In genomic region chr5:200985-201384, GRCh38 we compare ENCODE assay signal across 32 cellular contexts. TPM values are rescaled to one million over a fixed set of nuclear protein-coding genes. Genes with fewer than 3 reads are reported as not detected.
DNase-seq lines count a peak whose midpoint lies in the region; ATAC-seq and FAIRE-seq lines count a peak whose summit lies in the region.
"Had no signal": no experiment of that assay in that cellular context is flagged by ENCODE, and none has a peak within 500 bp of the region (broad histone marks: within the 10 kb centered on the region; RNA-seq: fewer than 3 reads in every experiment).

No MANE protein-coding gene starts in this region.

- no peaks in the 10 kb centered on the region for H3K36me3 Mint-ChIP-seq in activated naive CD8-positive, alpha-beta T cell
- H3K36me3 Mint-ChIP-seq in activated naive CD8-positive, alpha-beta T cell treated with anti-CD3 and anti-CD28 coated beads for 36 hours = no peaks in the 10 kb centered on the region
- peaks cover 25 to 48% of the 10 kb centered on the region in 2 donors for H3K36me3 Mint-ChIP-seq in stimulated activated naive B cell treated with anti-CD40 and anti-IgM and Interleukin-4, amounts not matched to agents 10 μg/mL and 1 μg/mL and 100 μg/mL, for 72 hours

- H3K4me1 Mint-ChIP-seq in activated naive CD8-positive, alpha-beta T cell (ENCODE audit: low read depth) = peaks cover 2% of the 10 kb centered on the region
- H3K4me1 Mint-ChIP-seq in activated naive CD8-positive, alpha-beta T cell treated with anti-CD3 and anti-CD28 coated beads for 36 hours = no peaks in the 10 kb centered on the region
- peaks cover 12 to 15% of the 10 kb centered on the region in 2 donors for H3K4me1 Mint-ChIP-seq in stimulated activated naive B cell treated with anti-CD40 and anti-IgM and Interleukin-4, amounts not matched to agents 10 μg/mL and 1 μg/mL and 100 μg/mL, for 72 hours
- H3K4me1 Mint-ChIP-seq: activated CD4-positive, alpha-beta T cell treated with anti-CD3 and anti-CD28 coated beads, Interleukin-2, amount 10 ng/mL, durations not matched to agents 7 days and 5 days; activated naive CD8-positive, alpha-beta T cell treated with anti-CD3 and anti-CD28 coated beads, Interleukin-2, amount 10 ng/mL, durations not matched to agents 7 days and 5 days; stimulated activated naive CD8-positive, alpha-beta T cell treated with anti-CD3 and anti-CD28 coated beads, Interleukin-15, amount 100 ng/mL, for 72 hours had no signal

- H3K27ac Mint-ChIP-seq in activated naive CD8-positive, alpha-beta T cell = peak overlapping the region; percentile 28
- H3K27ac Mint-ChIP-seq in activated naive CD8-positive, alpha-beta T cell treated with anti-CD3 and anti-CD28 coated beads for 36 hours = no peak overlapping the region
- no peak overlapping the region for H3K27ac Mint-ChIP-seq in stimulated activated naive B cell treated with anti-CD40 and anti-IgM and Interleukin-4, amounts not matched to agents 10 μg/mL and 1 μg/mL and 100 μg/mL, for 72 hours
- H3K27ac Mint-ChIP-seq: activated CD4-positive, alpha-beta T cell treated with anti-CD3 and anti-CD28 coated beads, Interleukin-2, amount 10 ng/mL, durations not matched to agents 7 days and 5 days; activated naive CD8-positive, alpha-beta T cell treated with anti-CD3 and anti-CD28 coated beads, Interleukin-2, amount 10 ng/mL, durations not matched to agents 7 days and 5 days; activated T-cell treated with anti-CD3 and anti-CD28 coated beads, Interleukin-2, amount 50 U/mL, for 24 hours; T-cell had no signal

- H3K4me3 Mint-ChIP-seq in activated naive CD8-positive, alpha-beta T cell = no peak overlapping the region
- H3K4me3 Mint-ChIP-seq in activated naive CD8-positive, alpha-beta T cell treated with anti-CD3 and anti-CD28 coated beads for 36 hours = no peak overlapping the region
- H3K4me3 Mint-ChIP-seq in stimulated activated naive B cell treated with anti-CD40 and anti-IgM and Interleukin-4, amounts not matched to agents 10 μg/mL and 1 μg/mL and 100 μg/mL, for 72 hours = no peak overlapping the region
- H3K4me3 Mint-ChIP-seq: activated CD4-positive, alpha-beta T cell treated with anti-CD3 and anti-CD28 coated beads, Interleukin-2, amount 10 ng/mL, durations not matched to agents 7 days and 5 days; activated naive CD8-positive, alpha-beta T cell treated with anti-CD3 and anti-CD28 coated beads, Interleukin-2, amount 10 ng/mL, durations not matched to agents 7 days and 5 days; activated T-cell treated with anti-CD3 and anti-CD28 coated beads, Interleukin-2, amount 50 U/mL, for 24 hours; CD4-positive, CD25-positive, alpha-beta regulatory T cell; stimulated activated naive CD8-positive, alpha-beta T cell treated with anti-CD3 and anti-CD28 coated beads, Interleukin-15, amount 100 ng/mL, for 72 hours; T-cell had no signal

- DNase-seq in activated naive CD8-positive, alpha-beta T cell treated with anti-CD3 and anti-CD28 coated beads for 36 hours = no peak
- DNase-seq in NCI-H2171 (lab: John Stamatoyannopoulos, UW) (peak; percentile 8), epidermal melanocyte (ENCODE audit: insufficient read length, low spot score) (peak; percentile 9), frontal cortex (ENCODE audit: low spot score in 2 of 2) (no peak), DMS79 (lab: John Stamatoyannopoulos, UW) (no peak)
- no peak for DNase-seq in stimulated activated naive B cell treated with anti-CD40 and anti-IgM and Interleukin-4, amounts not matched to agents 10 μg/mL and 1 μg/mL and 100 μg/mL, for 72 hours
- no peak for DNase-seq in activated CD8-positive, alpha-beta memory T cell treated with anti-CD3 and anti-CD28 coated beads, Interleukin-2, amount 50 U/mL, for 4 hours
- DNase-seq: activated CD4-positive, alpha-beta T cell treated with anti-CD3 and anti-CD28 coated beads, Interleukin-2, amount 10 ng/mL, durations not matched to agents 7 days and 5 days; activated effector memory CD4-positive, alpha-beta T cell treated with anti-CD3 and anti-CD28 coated beads, Interleukin-2, amount 50 U/mL, for 16 hours; activated naive CD8-positive, alpha-beta T cell treated with anti-CD3 and anti-CD28 coated beads, Interleukin-2, amount 10 ng/mL, durations not matched to agents 7 days and 5 days; activated T-cell treated with anti-CD3 and anti-CD28 coated beads, Interleukin-2, amount 50 U/mL, for 24 hours; aorta; Calu3; CD4-positive, CD25-positive, alpha-beta regulatory T cell; HCEC 1CT; IMR-90; left lung; NCI-H748 treated with DMSO at 0.1 percent for 48 hours; stimulated activated CD4-positive, alpha-beta T cell treated with anti-CD3 and anti-CD28 coated beads, Interleukin-1b, Interleukin-23, amount 100 ng/mL, for 48 hours; stimulated activated naive CD8-positive, alpha-beta T cell treated with anti-CD3 and anti-CD28 coated beads, Interleukin-15, amount 100 ng/mL, for 72 hours; T-cell had no signal

- no peak for FAIRE-seq in frontal cortex (lab: Jason Lieb, UNC)
- FAIRE-seq: A204.1, bronchial epithelial cell, colon, islet of Langerhans had no signal

- no peaks in the 10 kb centered on the region for H3K27me3 Mint-ChIP-seq in activated naive CD8-positive, alpha-beta T cell
- no peaks in the 10 kb centered on the region for H3K27me3 Mint-ChIP-seq in activated naive CD8-positive, alpha-beta T cell treated with anti-CD3 and anti-CD28 coated beads for 36 hours
- H3K27me3 Mint-ChIP-seq in stimulated activated naive B cell treated with anti-CD40 and anti-IgM and Interleukin-4, amounts not matched to agents 10 μg/mL and 1 μg/mL and 100 μg/mL, for 72 hours = no peaks in the 10 kb centered on the region
- H3K27me3 Mint-ChIP-seq: activated CD4-positive, alpha-beta T cell treated with anti-CD3 and anti-CD28 coated beads, Interleukin-2, amount 10 ng/mL, durations not matched to agents 7 days and 5 days; activated naive CD8-positive, alpha-beta T cell treated with anti-CD3 and anti-CD28 coated beads, Interleukin-2, amount 10 ng/mL, durations not matched to agents 7 days and 5 days; activated T-cell treated with anti-CD3 and anti-CD28 coated beads, Interleukin-2, amount 50 U/mL, for 24 hours; CD4-positive, CD25-positive, alpha-beta regulatory T cell; stimulated activated naive CD8-positive, alpha-beta T cell treated with anti-CD3 and anti-CD28 coated beads, Interleukin-15, amount 100 ng/mL, for 72 hours; T-cell had no signal

- ATAC-seq in stimulated activated naive B cell treated with anti-CD40 and anti-IgM and Interleukin-4, amounts not matched to agents 10 μg/mL and 1 μg/mL and 100 μg/mL, for 72 hours (replicated peaks) = peak; percentile 31 to 39
- ATAC-seq: left lung; stimulated activated naive CD8-positive, alpha-beta T cell treated with anti-CD3 and anti-CD28 coated beads, Interleukin-15, amount 100 ng/mL, for 72 hours; T-cell had no signal

- H3K9me3 Mint-ChIP-seq in activated naive CD8-positive, alpha-beta T cell (ENCODE audit: low read depth) = no peaks in the 10 kb centered on the region
- no peaks in the 10 kb centered on the region for H3K9me3 Mint-ChIP-seq in activated naive CD8-positive, alpha-beta T cell treated with anti-CD3 and anti-CD28 coated beads for 36 hours
- no peaks in the 10 kb centered on the region for H3K9me3 Mint-ChIP-seq in stimulated activated naive B cell treated with anti-CD40 and anti-IgM and Interleukin-4, amounts not matched to agents 10 μg/mL and 1 μg/mL and 100 μg/mL, for 72 hours
- H3K9me3 Mint-ChIP-seq: activated CD4-positive, alpha-beta T cell treated with anti-CD3 and anti-CD28 coated beads, Interleukin-2, amount 10 ng/mL, durations not matched to agents 7 days and 5 days; activated naive CD8-positive, alpha-beta T cell treated with anti-CD3 and anti-CD28 coated beads, Interleukin-2, amount 10 ng/mL, durations not matched to agents 7 days and 5 days; activated T-cell treated with anti-CD3 and anti-CD28 coated beads, Interleukin-2, amount 50 U/mL, for 24 hours; CD4-positive, CD25-positive, alpha-beta regulatory T cell; stimulated activated naive CD8-positive, alpha-beta T cell treated with anti-CD3 and anti-CD28 coated beads, Interleukin-15, amount 100 ng/mL, for 72 hours; T-cell had no signal

RNA-seq across cellular contexts. Expression of gene LRRC14B, which starts 9.7 kb away (rescaled TPM):
- total RNA-seq in activated naive CD8-positive, alpha-beta T cell treated with anti-CD3 and anti-CD28 coated beads for 36 hours = under 1 TPM in 1 of 2 experiments, not detected in 1; 0.23 TPM
- 1.2 TPM for total RNA-seq in frontal cortex
- total RNA-seq: activated CD8-positive, alpha-beta memory T cell treated with anti-CD3 and anti-CD28 coated beads for 36 hours; aorta; bronchial epithelial cell; Calu3; CD4-positive, CD25-positive, alpha-beta regulatory T cell; Daoy; glomerular endothelial cell; IMR-90; left lung; SK-MEL-5; smooth muscle cell; T-cell; vagina had no signal

RNA-seq across cellular contexts. Expression of gene CCDC127, which starts 17.0 kb away (rescaled TPM):
- 1 to 10 TPM; 5.3 to 5.9 TPM for total RNA-seq in activated naive CD8-positive, alpha-beta T cell treated with anti-CD3 and anti-CD28 coated beads for 36 hours
- total RNA-seq in frontal cortex = 7.3 TPM

RNA-seq across cellular contexts. Expression of gene SDHA, which starts 17.1 kb away (rescaled TPM):
- total RNA-seq in activated naive CD8-positive, alpha-beta T cell treated with anti-CD3 and anti-CD28 coated beads for 36 hours = 100 to 1,000 TPM; 146 to 149 TPM
- total RNA-seq in frontal cortex = 68.1 TPM

Comparison
In these comparisons a context has a peak if more than half of its experiments do, and no peak if none do; other contexts are left out.
1. DNase-seq: peak in NCI-H2171 (single experiment) and epidermal melanocyte (single experiment); none in activated naive CD8-positive, alpha-beta T cell treated with anti-CD3 and anti-CD28 coated beads for 36 hours (single experiment), stimulated activated naive B cell treated with anti-CD40 and anti-IgM and Interleukin-4, amounts not matched to agents 10 μg/mL and 1 μg/mL and 100 μg/mL, for 72 hours (single experiment), frontal cortex (0 of 2), DMS79 (single experiment) and activated CD8-positive, alpha-beta memory T cell treated with anti-CD3 and anti-CD28 coated beads, Interleukin-2, amount 50 U/mL, for 4 hours (single experiment).